ENCODE assay signal across 23 cellular contexts in genomic region chr11:23959466-23959865, GRCh38.
"Had no signal": no experiment of that assay in that cellular context is flagged by ENCODE, and none has a peak within 500 bp of the region (broad histone marks: within the 10 kb centered on the region; RNA-seq: fewer than 3 reads in every experiment).

No MANE protein-coding gene starts in this region.

- H3K27me3 ChIP-seq: body of pancreas had no signal

- H3K4me3 ChIP-seq: body of pancreas had no signal

- H3K9me3 ChIP-seq: body of pancreas had no signal

- H3K9me3 Mint-ChIP-seq: activated B cell treated with CpG ODN at 0.5 μM for 24 hours had no signal

- H3K27me3 Mint-ChIP-seq: activated B cell treated with CpG ODN at 0.5 μM for 24 hours; activated CD4-positive, alpha-beta memory T cell treated with anti-CD3 and anti-CD28 coated beads for 36 hours; activated CD4-positive, alpha-beta T cell treated with anti-CD3 and anti-CD28 coated beads, Interleukin-2, amount 10 ng/mL, durations not matched to agents 7 days and 5 days; activated naive CD8-positive, alpha-beta T cell treated with anti-CD3 and anti-CD28 coated beads, Interleukin-2, amount 50 U/mL, for 24 hours; T-helper 17 cell had no signal

- H3K4me1 ChIP-seq: body of pancreas had no signal

- DNase-seq: activated B cell treated with CpG ODN at 0.5 μM for 24 hours; activated CD4-positive, alpha-beta memory T cell treated with anti-CD3 and anti-CD28 coated beads for 36 hours; activated CD4-positive, alpha-beta T cell treated with anti-CD3 and anti-CD28 coated beads for 1 hour; activated CD4-positive, alpha-beta T cell treated with anti-CD3 and anti-CD28 coated beads, Interleukin-2, amount 10 ng/mL, durations not matched to agents 7 days and 5 days; activated CD8-positive, alpha-beta memory T cell treated with anti-CD3 and anti-CD28 coated beads for 24 hours; activated effector memory CD4-positive, alpha-beta T cell treated with anti-CD3 and anti-CD28 coated beads, Interleukin-2, amount 50 U/mL, for 16 hours; activated naive CD4-positive, alpha-beta T cell treated with Interleukin-2 at 50 U/mL for 16 hours; activated naive CD8-positive, alpha-beta T cell treated with anti-CD3 and anti-CD28 coated beads, Interleukin-2, amount 50 U/mL, for 24 hours; activated T-cell treated with anti-CD3 and anti-CD28 coated beads, Interleukin-2, amount 50 U/mL, for 4 hours; body of pancreas; central memory CD4-positive, alpha-beta T cell; MM.1S; NCI-H1105; NCI-H1436; NCI-H1694 treated with DMSO at 0.1 percent for 48 hours; NCI-H2029 treated with DMSO at 0.1 percent for 48 hours; NCI-H510A treated with DMSO at 0.1 percent for 48 hours; NCI-H69; PC-3; SHP77; T-helper 17 cell; T-helper 9 cell had no signal

- H3K27ac ChIP-seq: body of pancreas had no signal

- H3K27ac Mint-ChIP-seq: activated B cell treated with CpG ODN at 0.5 μM for 24 hours; activated CD4-positive, alpha-beta memory T cell treated with anti-CD3 and anti-CD28 coated beads for 36 hours; activated CD4-positive, alpha-beta T cell treated with anti-CD3 and anti-CD28 coated beads, Interleukin-2, amount 10 ng/mL, durations not matched to agents 7 days and 5 days; activated naive CD4-positive, alpha-beta T cell treated with anti-CD3 and anti-CD28 coated beads, Interleukin-2, amount 50 U/mL, for 72 hours; activated naive CD8-positive, alpha-beta T cell treated with anti-CD3 and anti-CD28 coated beads, Interleukin-2, amount 50 U/mL, for 24 hours; T-helper 17 cell had no signal

- H3K36me3 Mint-ChIP-seq: activated CD4-positive, alpha-beta memory T cell treated with anti-CD3 and anti-CD28 coated beads for 36 hours had no signal

- H3K4me3 Mint-ChIP-seq: activated B cell treated with CpG ODN at 0.5 μM for 24 hours; activated CD4-positive, alpha-beta memory T cell treated with anti-CD3 and anti-CD28 coated beads for 36 hours; activated CD4-positive, alpha-beta T cell treated with anti-CD3 and anti-CD28 coated beads, Interleukin-2, amount 10 ng/mL, durations not matched to agents 7 days and 5 days; activated naive CD8-positive, alpha-beta T cell treated with anti-CD3 and anti-CD28 coated beads, Interleukin-2, amount 50 U/mL, for 24 hours; activated T-cell treated with anti-CD3 and anti-CD28 coated beads, Interleukin-2, amount 50 U/mL, for 4 hours; T-helper 17 cell had no signal

- H3K4me1 Mint-ChIP-seq: activated B cell treated with CpG ODN at 0.5 μM for 24 hours; activated CD4-positive, alpha-beta T cell treated with anti-CD3 and anti-CD28 coated beads, Interleukin-2, amount 10 ng/mL, durations not matched to agents 7 days and 5 days; activated naive CD8-positive, alpha-beta T cell treated with anti-CD3 and anti-CD28 coated beads, Interleukin-2, amount 50 U/mL, for 24 hours; T-helper 17 cell had no signal
